In the genomic region with DNA sequence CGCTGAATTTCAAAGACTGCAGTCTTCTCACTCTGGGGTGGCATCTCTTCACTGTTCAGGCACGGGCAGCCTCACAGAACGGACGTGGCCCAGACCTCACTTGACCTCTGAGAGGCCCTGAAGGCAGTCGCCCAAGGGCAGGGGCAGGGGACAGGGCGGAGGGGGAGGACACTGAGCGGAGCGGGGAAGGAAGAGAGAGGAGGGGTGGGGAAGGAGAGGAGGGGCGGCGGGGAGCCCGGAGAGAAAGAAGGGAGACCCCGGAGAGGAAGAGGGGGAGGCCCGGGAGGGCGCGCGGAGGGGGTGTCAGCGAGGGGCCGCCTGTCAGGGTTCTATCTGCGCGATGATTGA, we compare ENCODE assay signal across 8 cellular contexts. TPM values are rescaled to one million over a fixed set of nuclear protein-coding genes. Genes with fewer than 3 reads are reported as not detected.
DNase-seq lines count a peak whose midpoint lies in the region; ATAC-seq and TF ChIP-seq lines count a peak whose summit lies in the region.

No MANE protein-coding gene starts in this region.

- no peaks in the 10 kb centered on the region for H3K9me3 ChIP-seq in cardiac muscle cell (ENCODE audit: low read depth)

- peak overlapping the region in 1 of 2 donors; percentile 74 for H3K27ac Mint-ChIP-seq in T-cell

- no peak for TF ChIP-seq CTCF in cardiac muscle cell (IDR thresholded peaks at IDR 0.05; ENCODE audit: low read depth, low read length)
- no peak for TF ChIP-seq CTCF in retinal pigment epithelial cell (conservative IDR thresholded peaks at IDR 0.05; ENCODE audit: low read depth, low read length)

- H3K4me1 Mint-ChIP-seq in T-cell: peaks cover 4 to 6% (median 5%) of the 10 kb centered on the region in 3 donors

- ATAC-seq in T-cell (replicated peaks in 1 of 4) (peak in 1 of 4 experiments; percentile 10), GM21515 (IDR thresholded peaks at IDR 0.05; ENCODE audit: unreplicated experiment) (no peak), GM19324 (IDR thresholded peaks at IDR 0.05; ENCODE audit: low FRiP score, unreplicated experiment) (no peak)

- H3K27ac ChIP-seq in cardiac muscle cell: peak overlapping the region; percentile 97

- peaks cover 36% of the 10 kb centered on the region for H3K4me1 ChIP-seq in cardiac muscle cell (ENCODE audit: low read depth)

- H3K9me3 Mint-ChIP-seq in T-cell: peaks cover 5 to 10% (median 10%) of the 10 kb centered on the region in 3 donors

- H3K36me3 Mint-ChIP-seq in T-cell: no peaks in the 10 kb centered on the region

- H3K27me3 Mint-ChIP-seq in T-cell: peaks cover 14 to 18% of the 10 kb centered on the region in 2 donors

- CTCF ChIA-PET in T-cell (lab: Charles Lee): no interaction called here

- H3K36me3 ChIP-seq in H7 (replicated peaks; ENCODE audit: control insufficient read depth, insufficient read depth, low read length) (no peaks in the 10 kb centered on the region), cardiac muscle cell (no peaks in the 10 kb centered on the region)

- peak; percentile 63 for DNase-seq in H7
- no peak for DNase-seq in T-cell
- peak in 1 of 2 donors; percentile 88 for DNase-seq in cardiac muscle cell (ENCODE audit: low read depth in 1 of 2, low spot score in 1 of 2)
- DNase-seq in retinal pigment epithelial cell (ENCODE audit: low read depth): no peak
- no peak for DNase-seq in pons (ENCODE audit: low spot score)
- DNase-seq in glomerular visceral epithelial cell (ENCODE audit: extremely low spot score): no peak

- H3K4me3 Mint-ChIP-seq in T-cell: peak overlapping the region in 2 of 3 donors; percentile 78 to 82

- POLR2A ChIA-PET in T-cell (lab: Charles Lee): no interaction called here

- H3K27me3 ChIP-seq in H7 (ENCODE audit: control insufficient read depth, insufficient read depth, low read length): peaks cover 33% of the 10 kb centered on the region
- H3K27me3 ChIP-seq in cardiac muscle cell: no peaks in the 10 kb centered on the region

- H3K4me3 ChIP-seq in H7 (ENCODE audit: insufficient read depth, low read depth, low read length) (peak overlapping the region; percentile 42), cardiac muscle cell (peak overlapping the region; percentile 25), retinal pigment epithelial cell (ENCODE audit: low read length) (peak overlapping the region; percentile 62)

RNA-seq across cellular contexts. Expression of a gene that starts 58.7 kb away (rescaled TPM):
- 21.3 and 36.6 TPM in 2 replicates for total RNA-seq in H7 (2014; rRNA removed; shearing (Covaris generic))
- total RNA-seq in T-cell: 10 to 100 TPM; 11.2 to 39.0 (median 33.8) TPM
- total RNA-seq in cardiac muscle cell: 40.7 and 66.1 TPM in 2 replicates
- polyA plus RNA-seq in cardiac muscle cell: 42.0 and 43.1 TPM in 2 replicates
